In genomic region chr10:26931223-26931622, GRCh38 we compare ENCODE assay signal across 1 cellular context.
TF ChIP-seq lines count a peak whose summit lies in the region.

No MANE protein-coding gene starts in this region.

TF ChIP-seq in HepG2, 621 proteins besides CTCF, POLR2A, EP300 and RAD21 (continued from another document and continues in another):
- peak; percentile 54 for TF ChIP-seq SAP130 (CRISPR knock-in tag; IDR thresholded peaks at IDR 0.05; ENCODE audit: low read depth)
- TF ChIP-seq HDAC2 (CRISPR knock-in tag; IDR thresholded peaks at IDR 0.05) = peak; percentile 54
- no peak for TF ChIP-seq ZNF766 (CRISPR knock-in tag; IDR thresholded peaks at IDR 0.05; ENCODE audit: borderline replicate concordance)
- no peak for TF ChIP-seq NR2F6 (IDR thresholded peaks at IDR 0.05)
- no peak for TF ChIP-seq NR2F6 (CRISPR knock-in tag; IDR thresholded peaks at IDR 0.05)
- TF ChIP-seq RXRA (CRISPR knock-in tag; IDR thresholded peaks at IDR 0.05) = peak; percentile 68
- TF ChIP-seq ZFAT (CRISPR knock-in tag; conservative IDR thresholded peaks at IDR 0.05) = no peak
- TF ChIP-seq ZNF724P (CRISPR knock-in tag; IDR thresholded peaks at IDR 0.05; ENCODE audit: borderline replicate concordance) = no peak
- 0 out of 4 replicates have a peak, but pooled peaks of 1 of the 2 experiments have one; percentile 10 for TF ChIP-seq NR2F1 (CRISPR knock-in tag; IDR thresholded peaks at IDR 0.05)
- no peak for TF ChIP-seq SATB2 (CRISPR knock-in tag; IDR thresholded peaks at IDR 0.05)
- 0 out of 2 replicates have a peak, but pooled peaks have one; percentile 39 for TF ChIP-seq BCL6 (CRISPR knock-in tag; IDR thresholded peaks at IDR 0.05)
- no peak for TF ChIP-seq EED (CRISPR knock-in tag; IDR thresholded peaks at IDR 0.05)
- no peak for TF ChIP-seq ARID2 (CRISPR knock-in tag; IDR thresholded peaks at IDR 0.05; ENCODE audit: borderline replicate concordance)
- no peak for TF ChIP-seq TGIF2 (CRISPR knock-in tag; IDR thresholded peaks at IDR 0.05)
- peak; percentile 23; the same call in 1 of the 2 replicates for TF ChIP-seq IRF9 (CRISPR knock-in tag; IDR thresholded peaks at IDR 0.05; ENCODE audit: borderline replicate concordance)
- TF ChIP-seq BCL3 (CRISPR knock-in tag; IDR thresholded peaks at IDR 0.05) = peak; percentile 84
- peak; percentile 79 for TF ChIP-seq HNF4A (CRISPR knock-in tag; IDR thresholded peaks at IDR 0.05)
- no peak for TF ChIP-seq ZNF7 (CRISPR knock-in tag; IDR thresholded peaks at IDR 0.05)
- TF ChIP-seq GATAD2A (CRISPR knock-in tag; IDR thresholded peaks at IDR 0.05) = peak; percentile 31; the same call in 1 of the 2 replicates
- no peak for TF ChIP-seq STAG1 (CRISPR knock-in tag; IDR thresholded peaks at IDR 0.05)
- TF ChIP-seq FOSL1 (CRISPR knock-in tag; IDR thresholded peaks at IDR 0.05; ENCODE audit: borderline replicate concordance) = no peak
- TF ChIP-seq KDM5A (IDR thresholded peaks at IDR 0.05; ENCODE audit: borderline replicate concordance, low read length) = no peak
- TF ChIP-seq, protein P1, sequence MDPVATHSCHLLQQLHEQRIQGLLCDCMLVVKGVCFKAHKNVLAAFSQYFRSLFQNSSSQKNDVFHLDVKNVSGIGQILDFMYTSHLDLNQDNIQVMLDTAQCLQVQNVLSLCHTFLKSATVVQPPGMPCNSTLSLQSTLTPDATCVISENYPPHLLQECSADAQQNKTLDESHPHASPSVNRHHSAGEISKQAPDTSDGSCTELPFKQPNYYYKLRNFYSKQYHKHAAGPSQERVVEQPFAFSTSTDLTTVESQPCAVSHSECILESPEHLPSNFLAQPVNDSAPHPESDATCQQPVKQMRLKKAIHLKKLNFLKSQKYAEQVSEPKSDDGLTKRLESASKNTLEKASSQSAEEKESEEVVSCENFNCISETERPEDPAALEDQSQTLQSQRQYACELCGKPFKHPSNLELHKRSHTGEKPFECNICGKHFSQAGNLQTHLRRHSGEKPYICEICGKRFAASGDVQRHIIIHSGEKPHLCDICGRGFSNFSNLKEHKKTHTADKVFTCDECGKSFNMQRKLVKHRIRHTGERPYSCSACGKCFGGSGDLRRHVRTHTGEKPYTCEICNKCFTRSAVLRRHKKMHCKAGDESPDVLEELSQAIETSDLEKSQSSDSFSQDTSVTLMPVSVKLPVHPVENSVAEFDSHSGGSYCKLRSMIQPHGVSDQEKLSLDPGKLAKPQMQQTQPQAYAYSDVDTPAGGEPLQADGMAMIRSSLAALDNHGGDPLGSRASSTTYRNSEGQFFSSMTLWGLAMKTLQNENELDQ (CRISPR knock-in tag; IDR thresholded peaks at IDR 0.05; ENCODE audit: borderline replicate concordance) = no peak
- TF ChIP-seq, protein P2, sequence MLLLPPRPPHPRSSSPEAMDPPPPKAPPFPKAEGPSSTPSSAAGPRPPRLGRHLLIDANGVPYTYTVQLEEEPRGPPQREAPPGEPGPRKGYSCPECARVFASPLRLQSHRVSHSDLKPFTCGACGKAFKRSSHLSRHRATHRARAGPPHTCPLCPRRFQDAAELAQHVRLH (CRISPR knock-in tag; IDR thresholded peaks at IDR 0.05; ENCODE audit: borderline replicate concordance, low read depth) = no peak
- TF ChIP-seq ZNF747 (CRISPR knock-in tag; IDR thresholded peaks at IDR 0.05; ENCODE audit: borderline replicate concordance) = no peak
- TF ChIP-seq ZNF839 (CRISPR knock-in tag; IDR thresholded peaks at IDR 0.05; ENCODE audit: borderline replicate concordance) = no peak
- TF ChIP-seq GLI4 (CRISPR knock-in tag; IDR thresholded peaks at IDR 0.05; ENCODE audit: borderline replicate concordance) = no peak
- TF ChIP-seq HMG20A (CRISPR knock-in tag; IDR thresholded peaks at IDR 0.05; ENCODE audit: borderline replicate concordance) = peak; percentile 36; the same call in 1 of the 2 replicates
- TF ChIP-seq ARID5B (CRISPR knock-in tag; IDR thresholded peaks at IDR 0.05) = peak; percentile 79
- TF ChIP-seq IKZF5 (CRISPR knock-in tag; IDR thresholded peaks at IDR 0.05) = 0 out of 2 replicates have a peak, but pooled peaks have one; percentile 24
- no peak for TF ChIP-seq ISX (CRISPR knock-in tag; conservative IDR thresholded peaks at IDR 0.05)
- TF ChIP-seq POGZ (CRISPR knock-in tag; IDR thresholded peaks at IDR 0.05) = peak; percentile 67; the same call in 1 of the 2 replicates
- no peak for TF ChIP-seq STAT6 (CRISPR knock-in tag; IDR thresholded peaks at IDR 0.05; ENCODE audit: borderline replicate concordance)
- TF ChIP-seq ZNF83 (CRISPR knock-in tag; IDR thresholded peaks at IDR 0.05; ENCODE audit: borderline replicate concordance) = no peak
- TF ChIP-seq JARID2 (CRISPR knock-in tag; IDR thresholded peaks at IDR 0.05; ENCODE audit: insufficient replicate concordance) = no peak
- TF ChIP-seq NFE2L2 (IDR thresholded peaks at IDR 0.05; ENCODE audit: low read length) = no peak
- TF ChIP-seq, protein P3, sequence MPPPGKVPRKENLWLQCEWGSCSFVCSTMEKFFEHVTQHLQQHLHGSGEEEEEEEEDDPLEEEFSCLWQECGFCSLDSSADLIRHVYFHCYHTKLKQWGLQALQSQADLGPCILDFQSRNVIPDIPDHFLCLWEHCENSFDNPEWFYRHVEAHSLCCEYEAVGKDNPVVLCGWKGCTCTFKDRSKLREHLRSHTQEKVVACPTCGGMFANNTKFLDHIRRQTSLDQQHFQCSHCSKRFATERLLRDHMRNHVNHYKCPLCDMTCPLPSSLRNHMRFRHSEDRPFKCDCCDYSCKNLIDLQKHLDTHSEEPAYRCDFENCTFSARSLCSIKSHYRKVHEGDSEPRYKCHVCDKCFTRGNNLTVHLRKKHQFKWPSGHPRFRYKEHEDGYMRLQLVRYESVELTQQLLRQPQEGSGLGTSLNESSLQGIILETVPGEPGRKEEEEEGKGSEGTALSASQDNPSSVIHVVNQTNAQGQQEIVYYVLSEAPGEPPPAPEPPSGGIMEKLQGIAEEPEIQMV (CRISPR knock-in tag; IDR thresholded peaks at IDR 0.05; ENCODE audit: low read depth) = no peak
- no peak for TF ChIP-seq ZFP36 (IDR thresholded peaks at IDR 0.05; ENCODE audit: borderline replicate concordance, low read depth, low read length, partially characterized antibody)
- TF ChIP-seq ZNF3 (CRISPR knock-in tag; IDR thresholded peaks at IDR 0.05) = no peak
- no peak for TF ChIP-seq CCDC6 (CRISPR knock-in tag; IDR thresholded peaks at IDR 0.05)
- TF ChIP-seq POLR2G (IDR thresholded peaks at IDR 0.05; ENCODE audit: low read depth, low read length) = no peak
- TF ChIP-seq ZBTB25 (CRISPR knock-in tag; IDR thresholded peaks at IDR 0.05) = no peak
- no peak for TF ChIP-seq REXO4 (CRISPR knock-in tag; IDR thresholded peaks at IDR 0.05; ENCODE audit: borderline replicate concordance)
- TF ChIP-seq KMT2B (CRISPR knock-in tag; IDR thresholded peaks at IDR 0.05) = no peak
- no peak for TF ChIP-seq NR2F2 (IDR thresholded peaks at IDR 0.05; ENCODE audit: borderline replicate concordance, low read depth)
- TF ChIP-seq MAFG (CRISPR knock-in tag; IDR thresholded peaks at IDR 0.05) = no peak
- TF ChIP-seq NR3C1 (CRISPR knock-in tag; IDR thresholded peaks at IDR 0.05) = no peak
- no peak for TF ChIP-seq AGO2 (optimal IDR thresholded peaks at IDR 0.05; ENCODE audit: low read depth, low read length)
- TF ChIP-seq EEA1 (CRISPR knock-in tag; IDR thresholded peaks at IDR 0.05; ENCODE audit: borderline replicate concordance) = no peak
- no peak for TF ChIP-seq SOX6 (IDR thresholded peaks at IDR 0.05)
- peak; percentile 40 for TF ChIP-seq SOX6 (CRISPR knock-in tag; IDR thresholded peaks at IDR 0.05)
- TF ChIP-seq SMARCC2 (IDR thresholded peaks at IDR 0.05) = no peak
- peak; percentile 58; the same call in 1 of the 2 replicates for TF ChIP-seq HDAC1 (CRISPR knock-in tag; IDR thresholded peaks at IDR 0.05)
- TF ChIP-seq, protein P4, sequence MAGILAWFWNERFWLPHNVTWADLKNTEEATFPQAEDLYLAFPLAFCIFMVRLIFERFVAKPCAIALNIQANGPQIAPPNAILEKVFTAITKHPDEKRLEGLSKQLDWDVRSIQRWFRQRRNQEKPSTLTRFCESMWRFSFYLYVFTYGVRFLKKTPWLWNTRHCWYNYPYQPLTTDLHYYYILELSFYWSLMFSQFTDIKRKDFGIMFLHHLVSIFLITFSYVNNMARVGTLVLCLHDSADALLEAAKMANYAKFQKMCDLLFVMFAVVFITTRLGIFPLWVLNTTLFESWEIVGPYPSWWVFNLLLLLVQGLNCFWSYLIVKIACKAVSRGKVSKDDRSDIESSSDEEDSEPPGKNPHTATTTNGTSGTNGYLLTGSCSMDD (CRISPR knock-in tag; IDR thresholded peaks at IDR 0.05) = no peak
- TF ChIP-seq SP140L (CRISPR knock-in tag; IDR thresholded peaks at IDR 0.05; ENCODE audit: borderline replicate concordance) = no peak
- no peak for TF ChIP-seq ZNF20 (CRISPR knock-in tag; IDR thresholded peaks at IDR 0.05)
- TF ChIP-seq SIX1 (CRISPR knock-in tag; IDR thresholded peaks at IDR 0.05; ENCODE audit: borderline replicate concordance) = no peak
- TF ChIP-seq MBNL3 (CRISPR knock-in tag; conservative IDR thresholded peaks at IDR 0.05) = no peak
